12 cellular contexts compared by ENCODE assay signal in the genomic region with DNA sequence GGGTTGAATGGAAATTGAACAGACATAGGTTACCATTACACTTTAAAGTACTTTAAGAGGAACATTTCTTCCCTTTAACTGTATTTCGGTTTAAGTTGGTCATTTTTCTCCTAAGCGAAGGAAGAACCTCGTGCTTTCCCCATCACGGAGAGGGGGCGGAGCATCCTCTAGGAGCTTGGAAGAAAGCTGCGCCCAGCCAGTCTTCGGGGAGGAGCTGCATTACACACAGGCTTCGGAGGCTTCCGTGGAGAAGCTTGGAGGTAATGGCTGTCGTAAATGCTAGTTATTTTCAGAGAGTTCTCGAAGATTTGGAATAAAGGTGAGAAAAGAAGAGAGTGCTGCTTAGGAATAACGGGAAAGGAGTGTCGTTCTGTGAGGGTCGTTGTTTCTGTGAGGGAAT. TPM values are rescaled to one million over a fixed set of nuclear protein-coding genes. Genes with fewer than 3 reads are reported as not detected.
DNase-seq lines count a peak whose midpoint lies in the region; ATAC-seq and TF ChIP-seq lines count a peak whose summit lies in the region.
"Had no signal": no experiment of that assay in that cellular context is flagged by ENCODE, and none has a peak within 500 bp of the region (broad histone marks: within the 10 kb centered on the region; RNA-seq: fewer than 3 reads in every experiment).

PWWP3B (plus strand) TSS at position 199 of the 400 bp plus-strand sequence. CDS start 37,128 bp downstream, outside the sequence.

- H3K36me3 ChIP-seq in ES-I3 (ENCODE audit: insufficient read depth, low read length) (no peaks in the 10 kb centered on the region), SK-N-SH (replicated peaks in 1 of 2; ENCODE audit: control insufficient read depth in 1 of 2, insufficient read depth in 2 of 2, low read length in 1 of 2) (no peaks in the 10 kb centered on the region), heart right ventricle (no peaks in the 10 kb centered on the region), ovary (no peaks in the 10 kb centered on the region)
- H3K36me3 ChIP-seq: esophagus squamous epithelium had no signal

- intact Hi-C loops in heart right ventricle (cut with DNase I): no loop called here
- intact Hi-C loops in ovary (cut with DNase I): loop anchor here in 1 of 4 donors (5.0 kb wide), 1 partner anchor 224 kb away; no protein-coding TSS in a partner anchor

- peaks cover 8% of the 10 kb centered on the region; the same call in 1 of the 2 replicates for H3K27me3 ChIP-seq in SK-N-SH (ENCODE audit: insufficient read depth)
- H3K27me3 ChIP-seq in heart right ventricle: peaks cover 0 to 29% (median 0%) of the 10 kb centered on the region in 7 donors
- no peaks in the 10 kb centered on the region for H3K27me3 ChIP-seq in ovary
- H3K27me3 ChIP-seq: esophagus squamous epithelium had no signal

- CTCF ChIA-PET in SK-N-SH (lab: Yijun Ruan, JAX): no interaction called here

- TF ChIP-seq CTCF in SK-N-SH (IDR thresholded peaks at IDR 0.05) (no peak), heart right ventricle (IDR thresholded peaks at IDR 0.05) (no peak), ovary (IDR thresholded peaks at IDR 0.05) (no peak)

- H3K9ac ChIP-seq in ES-I3 (ENCODE audit: low read depth, low read length) (peak within 1 kb of the TSS; percentile 42; the same call in 1 of the 2 replicates), SK-N-SH (no peak within 1 kb of the TSS)

- no peak for DNase-seq in SK-N-SH
- DNase-seq in heart right ventricle: peak; percentile 11 to 26
- peak; percentile 77 to 85 (median 84) for DNase-seq in ovary
- no peak for DNase-seq in T-helper 1 cell
- DNase-seq: activated CD8-positive, alpha-beta memory T cell treated with anti-CD3 and anti-CD28 coated beads, Interleukin-2, amount 10 ng/mL, durations not matched to agents 7 days and 5 days; DMS79; esophagus squamous epithelium; NK-92 treated with Interleukin-12 subunit alpha and Interleukin-12 subunit beta, amount 100 ng/mL, for 24 hours had no signal

- peak; percentile 60 for TF ChIP-seq POLR2A in ovary (IDR thresholded peaks at IDR 0.05)

- H3K9me2 ChIP-seq in SK-N-SH: no peaks in the 10 kb centered on the region

- H3K4me3 ChIP-seq in SK-N-SH (ENCODE audit: low read depth in 2 of 2, low read length in 1 of 2): no peak within 1 kb of the TSS
- H3K4me3 ChIP-seq in heart right ventricle: peak within 1 kb of the TSS in 5 of 10 donors; percentile 35 to 43 (median 42)
- peak within 1 kb of the TSS; percentile 32 for H3K4me3 ChIP-seq in ovary
- H3K4me3 ChIP-seq: esophagus squamous epithelium had no signal

- 2% methylated on average over 14 of the region's 14 CpGs for WGBS in SK-N-SH (ENCODE audit: low lambda C conversion rate)
- WGBS in heart right ventricle, 2 donors: 2 to 5% methylated on average over 14 of the region's 14 CpGs
- WGBS in ovary, 3 donors: 24 to 30% (median 26%) methylated on average over 14 of the region's 14 CpGs

- no peak for TF ChIP-seq EP300 in SK-N-SH (IDR thresholded peaks at IDR 0.05; ENCODE audit: borderline replicate concordance in 1 of 2, low read depth in 1 of 2, low read length in 1 of 2)
- TF ChIP-seq EP300 in ovary (IDR thresholded peaks at IDR 0.05): no peak

- H3K9me3 ChIP-seq in ES-I3 (ENCODE audit: control insufficient read depth, insufficient read depth, low read length) (no peaks in the 10 kb centered on the region), SK-N-SH (no peaks in the 10 kb centered on the region), heart right ventricle (no peaks in the 10 kb centered on the region), ovary (no peaks in the 10 kb centered on the region)
- H3K9me3 ChIP-seq: esophagus squamous epithelium had no signal

- ATAC-seq in heart right ventricle (peak in 5 of 8 donors; percentile 56 to 72 (median 62)), GM19395 (IDR thresholded peaks at IDR 0.05; ENCODE audit: unreplicated experiment) (no peak), GM18517 (IDR thresholded peaks at IDR 0.05; ENCODE audit: unreplicated experiment) (no peak), GM21576 (IDR thresholded peaks at IDR 0.05; ENCODE audit: unreplicated experiment) (no peak)
- ATAC-seq: activated CD8-positive, alpha-beta memory T cell treated with anti-CD3 and anti-CD28 coated beads, Interleukin-2, amount 10 ng/mL, durations not matched to agents 7 days and 5 days had no signal

- H2AFZ ChIP-seq in SK-N-SH (ENCODE audit: low read depth): no peak within 1 kb of the TSS

- no peaks in the 10 kb centered on the region for H4K20me1 ChIP-seq in SK-N-SH (ENCODE audit: insufficient read depth)

- 0 out of 2 replicates have a peak within 1 kb of the TSS, but pooled peaks have one; percentile 30 for H3K4me2 ChIP-seq in SK-N-SH

- no peak within 1 kb of the TSS for H3K27ac ChIP-seq in SK-N-SH (ENCODE audit: low read depth in 2 of 2, low read length in 1 of 2)
- no peak within 1 kb of the TSS for H3K27ac ChIP-seq in heart right ventricle
- peak within 1 kb of the TSS; percentile 7 to 43 for H3K27ac ChIP-seq in ovary
- H3K27ac ChIP-seq: esophagus squamous epithelium had no signal

- H3K79me2 ChIP-seq in SK-N-SH (ENCODE audit: insufficient read depth): no peaks in the 10 kb centered on the region

- POLR2A ChIA-PET in SK-N-SH (lab: Yijun Ruan, JAX): no interaction called here

- no peaks in the 10 kb centered on the region for H3K4me1 ChIP-seq in ES-I3 (ENCODE audit: insufficient read depth, low read length)
- no peaks in the 10 kb centered on the region for H3K4me1 ChIP-seq in SK-N-SH (ENCODE audit: control insufficient read depth in 1 of 2, insufficient read depth in 2 of 2, low read depth in 1 of 2, low read length in 1 of 2)
- H3K4me1 ChIP-seq in heart right ventricle: no peaks in the 10 kb centered on the region
- H3K4me1 ChIP-seq in ovary (ENCODE audit: insufficient read depth): no peaks in the 10 kb centered on the region
- H3K4me1 ChIP-seq: esophagus squamous epithelium had no signal

- H3F3A ChIP-seq in SK-N-SH (replicated peaks; ENCODE audit: insufficient read depth): no peaks in the 10 kb centered on the region

- no peak for TF ChIP-seq RAD21 in SK-N-SH (IDR thresholded peaks at IDR 0.05; ENCODE audit: low read length)

TF ChIP-seq in SK-N-SH, 30 proteins besides CTCF, POLR2A, EP300 and RAD21 (continues in another document):
- TF ChIP-seq GABPA (IDR thresholded peaks at IDR 0.05; ENCODE audit: low read depth) (no peak), USF2 (IDR thresholded peaks at IDR 0.05; ENCODE audit: borderline replicate concordance, low read depth, low read length) (no peak), SMC3 (IDR thresholded peaks at IDR 0.05; ENCODE audit: low read depth, low read length) (no peak), ELF1 (IDR thresholded peaks at IDR 0.05) (no peak), JUND (IDR thresholded peaks at IDR 0.05) (no peak), NFIC (IDR thresholded peaks at IDR 0.05; ENCODE audit: borderline replicate concordance) (no peak), FOXM1 (IDR thresholded peaks at IDR 0.05; ENCODE audit: low read depth) (no peak), NRF1 (IDR thresholded peaks at IDR 0.05; ENCODE audit: low read depth, low read length) (no peak), RXRA (IDR thresholded peaks at IDR 0.05; ENCODE audit: borderline replicate concordance, low read depth) (no peak), MAX (IDR thresholded peaks at IDR 0.05; ENCODE audit: low read depth) (no peak), FOXJ3 (CRISPR knock-in tag; IDR thresholded peaks at IDR 0.05) (no peak), PBX3 (IDR thresholded peaks at IDR 0.05) (no peak), GATA2 (CRISPR knock-in tag; IDR thresholded peaks at IDR 0.05) (no peak), MXI1 (IDR thresholded peaks at IDR 0.05; ENCODE audit: low read depth, low read length) (no peak)
- TF ChIP-seq, protein P1, sequence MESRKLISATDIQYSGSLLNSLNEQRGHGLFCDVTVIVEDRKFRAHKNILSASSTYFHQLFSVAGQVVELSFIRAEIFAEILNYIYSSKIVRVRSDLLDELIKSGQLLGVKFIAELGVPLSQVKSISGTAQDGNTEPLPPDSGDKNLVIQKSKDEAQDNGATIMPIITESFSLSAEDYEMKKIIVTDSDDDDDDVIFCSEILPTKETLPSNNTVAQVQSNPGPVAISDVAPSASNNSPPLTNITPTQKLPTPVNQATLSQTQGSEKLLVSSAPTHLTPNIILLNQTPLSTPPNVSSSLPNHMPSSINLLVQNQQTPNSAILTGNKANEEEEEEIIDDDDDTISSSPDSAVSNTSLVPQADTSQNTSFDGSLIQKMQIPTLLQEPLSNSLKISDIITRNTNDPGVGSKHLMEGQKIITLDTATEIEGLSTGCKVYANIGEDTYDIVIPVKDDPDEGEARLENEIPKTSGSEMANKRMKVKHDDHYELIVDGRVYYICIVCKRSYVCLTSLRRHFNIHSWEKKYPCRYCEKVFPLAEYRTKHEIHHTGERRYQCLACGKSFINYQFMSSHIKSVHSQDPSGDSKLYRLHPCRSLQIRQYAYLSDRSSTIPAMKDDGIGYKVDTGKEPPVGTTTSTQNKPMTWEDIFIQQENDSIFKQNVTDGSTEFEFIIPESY (IDR thresholded peaks at IDR 0.05; ENCODE audit: borderline replicate concordance, low read depth): no peak

RNA-seq across cellular contexts. Expression of gene PWWP3B, which starts in this region (rescaled TPM):
- not detected in 2 replicates for polyA plus RNA-seq in SK-N-SH (2012; rRNA removed)
- polyA plus RNA-seq in SK-N-SH (2012; cell fraction: cytosol; rRNA removed): not detected in 2 replicates
- not detected in 2 replicates for polyA plus RNA-seq in SK-N-SH (2012; cell fraction: nucleus; rRNA removed)
- total RNA-seq in heart right ventricle: 10 to 100 TPM in 7 of 10 donors, 1 to 10 TPM in 3; 3.3 to 24.1 (median 11.8) TPM
- 1 to 10 TPM in 1 of 2 donors, under 1 TPM in 1; 0.96 to 2.9 TPM for polyA plus RNA-seq in heart right ventricle
- total RNA-seq in ovary: 100 to 1,000 TPM in 6 of 7 donors, 10 to 100 TPM in 1; 83.6 to 304 (median 205) TPM
- polyA plus RNA-seq in ovary: 100 to 1,000 TPM in 1 of 2 donors, 10 to 100 TPM in 1; 40.0 to 106 TPM
- total RNA-seq: activated CD8-positive, alpha-beta memory T cell treated with anti-CD3 and anti-CD28 coated beads, Interleukin-2, amount 10 ng/mL, durations not matched to agents 7 days and 5 days; esophagus squamous epithelium had no signal

Comparison
In these comparisons a context has a peak if more than half of its experiments do, and no peak if none do; other contexts are left out.
1. RNA of gene PWWP3B (polyA plus RNA-seq): 40.0 to 106 TPM in ovary; 0.96 to 2.9 TPM in heart right ventricle and not detected in SK-N-SH; every median in the first group is over 10 times any median in the second.
2. DNase-seq: peak in heart right ventricle (2 of 2) and ovary (5 of 5); none in SK-N-SH (single experiment) and T-helper 1 cell (0 of 5).
3. H3K27ac ChIP-seq: peak in ovary (2 of 2); none in SK-N-SH (0 of 2) and heart right ventricle (0 of 10).
4. ATAC-seq: peak in heart right ventricle (5 of 8); none in GM19395 (single experiment), GM18517 (single experiment) and GM21576 (single experiment).